Comparison of ENCODE assay signal across 17 cellular contexts in the genomic region with DNA sequence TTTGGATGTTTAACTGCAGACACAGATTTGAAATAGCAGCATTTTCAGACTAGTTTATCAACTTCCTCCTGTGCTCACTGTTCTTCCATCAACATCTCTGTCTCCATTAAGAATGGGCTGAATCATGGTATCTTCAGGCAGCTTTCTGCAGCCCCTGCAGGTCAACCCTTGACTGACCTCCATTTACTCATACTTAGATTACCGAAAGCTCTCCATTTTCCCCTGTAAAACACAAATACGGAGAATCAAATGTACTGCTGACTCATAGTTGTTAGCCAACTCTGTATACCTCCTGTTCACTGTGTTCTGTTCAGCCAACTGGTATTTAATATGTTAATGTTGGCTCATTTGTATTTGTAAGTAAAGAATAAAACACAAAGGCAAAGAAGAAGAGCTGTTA.
DNase-seq lines count a peak whose midpoint lies in the region; ATAC-seq and TF ChIP-seq lines count a peak whose summit lies in the region.
"Had no signal": no experiment of that assay in that cellular context is flagged by ENCODE, and none has a peak within 500 bp of the region (broad histone marks: within the 10 kb centered on the region; RNA-seq: fewer than 3 reads in every experiment).

No MANE protein-coding gene starts in this region.

- no peaks in the 10 kb centered on the region for H3K27me3 Mint-ChIP-seq in brain
- peaks cover 7% of the 10 kb centered on the region for H3K27me3 Mint-ChIP-seq in activated CD4-positive, alpha-beta T cell treated with anti-CD3 and anti-CD28 coated beads, Interleukin-2, amount 10 ng/mL, durations not matched to agents 7 days and 5 days

- CTCF ChIA-PET in activated CD4-positive, alpha-beta T cell treated with anti-CD3 and anti-CD28 coated beads, Interleukin-2, amount 10 ng/mL, durations not matched to agents 7 days and 5 days (lab: Charles Lee) = interaction anchor here (0.6 to 1.7 kb wide), 2 partner anchors 17 to 306 kb away, joined by 3 read pairs; no protein-coding TSS in a partner anchor

- H3K36me3 ChIP-seq in sigmoid colon = no peaks in the 10 kb centered on the region
- H3K36me3 ChIP-seq: SJSA1 had no signal

- TF ChIP-seq EP300 in sigmoid colon (IDR thresholded peaks at IDR 0.05) = no peak

- H3K4me3 Mint-ChIP-seq in brain = peak overlapping the region in 1 of 5 experiments; percentile 48
- H3K4me3 Mint-ChIP-seq in activated CD4-positive, alpha-beta T cell treated with anti-CD3 and anti-CD28 coated beads, Interleukin-2, amount 10 ng/mL, durations not matched to agents 7 days and 5 days = no peak overlapping the region

- intact Hi-C loops in sigmoid colon (cut with DNase I) = no loop called here

- TF ChIP-seq POLR2A in sigmoid colon (IDR thresholded peaks at IDR 0.05) = no peak

- POLR2A ChIA-PET in activated CD4-positive, alpha-beta T cell treated with anti-CD3 and anti-CD28 coated beads, Interleukin-2, amount 10 ng/mL, durations not matched to agents 7 days and 5 days (lab: Charles Lee) = no interaction called here

- no peaks in the 10 kb centered on the region for H3K36me3 Mint-ChIP-seq in brain
- no peaks in the 10 kb centered on the region for H3K36me3 Mint-ChIP-seq in activated CD4-positive, alpha-beta T cell treated with anti-CD3 and anti-CD28 coated beads, Interleukin-2, amount 10 ng/mL, durations not matched to agents 7 days and 5 days (ENCODE audit: low read depth)

- peak; percentile 4 for DNase-seq in ELF-1 (ENCODE audit: low read depth, low spot score)
- DNase-seq in NCI-H226 = peak; percentile 8
- DNase-seq in iris pigment epithelial cell (ENCODE audit: low read depth) = peak; percentile 91
- DNase-seq in HK-2 (ENCODE audit: unreplicated experiment) = no peak
- no peak for DNase-seq in activated CD4-positive, alpha-beta T cell treated with anti-CD3 and anti-CD28 coated beads, Interleukin-2, amount 10 ng/mL, durations not matched to agents 7 days and 5 days
- no peak for DNase-seq in sigmoid colon
- DNase-seq: activated T-cell treated with anti-CD3 and anti-CD28 coated beads for 4 hours; anterior cingulate cortex; DMS53; NCI-H1417 treated with DMSO at 0.1 percent for 48 hours; NCI-H69; stimulated activated CD4-positive, alpha-beta T cell treated with anti-CD3 and anti-CD28 coated beads, Interleukin-2, amount 100 ng/mL, for 48 hours; stimulated activated naive CD4-positive, alpha-beta T cell treated with Interleukin-2 at 50 U/mL for 16 hours had no signal

- no peak for TF ChIP-seq CTCF in brain (conservative IDR thresholded peaks at IDR 0.05)
- TF ChIP-seq CTCF in sigmoid colon (IDR thresholded peaks at IDR 0.05) = no peak

- H3K9me3 Mint-ChIP-seq in brain = no peaks in the 10 kb centered on the region
- H3K9me3 Mint-ChIP-seq in activated CD4-positive, alpha-beta T cell treated with anti-CD3 and anti-CD28 coated beads, Interleukin-2, amount 10 ng/mL, durations not matched to agents 7 days and 5 days = no peaks in the 10 kb centered on the region

- no peak overlapping the region for H3K4me3 ChIP-seq in sigmoid colon
- H3K4me3 ChIP-seq: GM12878, SJSA1 had no signal

- no peaks in the 10 kb centered on the region for H3K27me3 ChIP-seq in sigmoid colon
- H3K27me3 ChIP-seq: SJSA1 had no signal

- no peaks in the 10 kb centered on the region for H3K9me3 ChIP-seq in sigmoid colon
- H3K9me3 ChIP-seq: SJSA1 had no signal

- H3K27ac ChIP-seq in sigmoid colon = no peak overlapping the region
- H3K27ac ChIP-seq: SJSA1 had no signal

- ATAC-seq in GM21390 (IDR thresholded peaks at IDR 0.05; ENCODE audit: unreplicated experiment) = no peak
- ATAC-seq: GM12878 had no signal

- H3K4me1 ChIP-seq in sigmoid colon = no peaks in the 10 kb centered on the region
- H3K4me1 ChIP-seq: SJSA1 had no signal

- peaks cover 40% of the 10 kb centered on the region for H3K4me1 Mint-ChIP-seq in brain
- no peaks in the 10 kb centered on the region for H3K4me1 Mint-ChIP-seq in activated CD4-positive, alpha-beta T cell treated with anti-CD3 and anti-CD28 coated beads, Interleukin-2, amount 10 ng/mL, durations not matched to agents 7 days and 5 days

- H3K27ac Mint-ChIP-seq in brain = peak overlapping the region in 4 of 5 experiments; percentile 4 to 55 (median 28)
- no peak overlapping the region for H3K27ac Mint-ChIP-seq in activated CD4-positive, alpha-beta T cell treated with anti-CD3 and anti-CD28 coated beads, Interleukin-2, amount 10 ng/mL, durations not matched to agents 7 days and 5 days

- WGBS in sigmoid colon, 2 donors = 79 to 80% methylated on average over 2 of the region's 2 CpGs

Comparison
In these comparisons a context has a peak if more than half of its experiments do, and no peak if none do; other contexts are left out.
1. DNase-seq: peak in ELF-1 (single experiment), NCI-H226 (single experiment) and iris pigment epithelial cell (single experiment); none in HK-2 (single experiment), activated CD4-positive, alpha-beta T cell treated with anti-CD3 and anti-CD28 coated beads, Interleukin-2, amount 10 ng/mL, durations not matched to agents 7 days and 5 days (single experiment) and sigmoid colon (single experiment).